In the genomic region with DNA sequence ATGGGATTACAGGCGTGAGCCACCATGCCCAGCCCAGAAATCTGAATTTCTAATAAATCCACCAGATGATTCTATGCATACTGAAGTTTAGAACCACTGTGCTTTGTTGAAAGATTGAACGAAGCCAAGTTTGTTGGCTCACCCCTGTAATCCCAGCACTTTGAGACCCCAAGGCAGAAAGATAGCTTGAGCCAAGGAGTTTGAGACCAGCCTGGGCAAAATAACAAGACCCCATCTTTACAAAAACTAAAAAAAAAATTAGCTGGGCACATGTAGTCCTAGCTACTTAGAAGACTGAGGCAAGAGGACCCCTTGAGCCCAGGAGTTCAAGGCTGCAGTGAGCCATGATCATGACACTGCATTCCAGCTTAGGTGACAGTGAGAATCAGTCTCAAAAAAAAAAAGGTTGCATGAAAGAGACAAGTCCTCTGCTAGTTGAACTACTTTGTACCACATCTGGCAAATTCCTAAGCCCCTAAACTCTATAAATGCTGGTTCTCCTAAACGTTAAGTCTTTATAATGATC, we compare ENCODE assay signal across 17 cellular contexts. TPM values are rescaled to one million over a fixed set of nuclear protein-coding genes. Genes with fewer than 3 reads are reported as not detected.
A peak's percentile ranks its signal among the peaks of the same experiment; 100 is the strongest.
DNase-seq lines count a peak whose midpoint lies in the region; ATAC-seq and TF ChIP-seq lines count a peak whose summit lies in the region.
"Had no signal": no experiment of that assay in that cellular context is flagged by ENCODE, and none has a peak within 500 bp of the region (broad histone marks: within the 10 kb centered on the region; RNA-seq: fewer than 3 reads in every experiment).

No MANE protein-coding gene starts in this region.

- TF ChIP-seq CTCF in activated B cell treated with CpG ODN at 0.5 μM for 24 hours (IDR thresholded peaks at IDR 0.05) = no peak
- TF ChIP-seq CTCF in nephron (IDR thresholded peaks at IDR 0.05; ENCODE audit: unreplicated experiment in 3 of 3) = no peak

- no peak for DNase-seq in activated T-cell treated with anti-CD3 and anti-CD28 coated beads, Interleukin-2, amount 50 U/mL, for 4 hours
- DNase-seq in activated T-cell treated with anti-CD3 and anti-CD28 coated beads for 4 hours = no peak
- no peak for DNase-seq in CD4-positive, CD25-positive, alpha-beta regulatory T cell
- no peak for DNase-seq in activated B cell treated with CpG ODN at 0.5 μM for 24 hours
- DNase-seq in ureter (ENCODE audit: low spot score) = no peak
- no peak for DNase-seq in activated effector memory CD4-positive, alpha-beta T cell treated with Interleukin-2 at 50 U/mL for 16 hours
- DNase-seq: 8988T; AML-193; Caco-2; CD4-positive, alpha-beta memory T cell; DND-41; GDM1; IMR-90 had no signal

- H3K36me3 Mint-ChIP-seq in activated T-cell treated with anti-CD3 and anti-CD28 coated beads, Interleukin-2, amount 50 U/mL, for 4 hours (ENCODE audit: insufficient read depth) = no peaks in the 10 kb centered on the region
- peaks cover 7% of the 10 kb centered on the region for H3K36me3 Mint-ChIP-seq in CD4-positive, CD25-positive, alpha-beta regulatory T cell
- H3K36me3 Mint-ChIP-seq in activated B cell treated with CpG ODN at 0.5 μM for 24 hours (ENCODE audit: low read depth) (peaks cover 7% of the 10 kb centered on the region), nephron (ENCODE audit: low read depth) (no peaks in the 10 kb centered on the region)

- H3K4me3 Mint-ChIP-seq in activated T-cell treated with anti-CD3 and anti-CD28 coated beads, Interleukin-2, amount 50 U/mL, for 4 hours = peak overlapping the region; percentile 93
- H3K4me3 Mint-ChIP-seq in CD4-positive, CD25-positive, alpha-beta regulatory T cell = peak overlapping the region; percentile 16 to 99 (median 37)
- H3K4me3 Mint-ChIP-seq in activated B cell treated with CpG ODN at 0.5 μM for 24 hours (peak overlapping the region; percentile 11), nephron (peak overlapping the region; percentile 27 to 97 (median 61))

- POLR2A ChIA-PET in activated B cell treated with CpG ODN at 0.5 μM for 24 hours (lab: Charles Lee) = interaction anchor here (0.6 to 1.1 kb wide), 2 partner anchors 210 to 292 kb away, joined by 3 to 5 read pairs; no protein-coding TSS in a partner anchor

- H3K27me3 Mint-ChIP-seq in activated T-cell treated with anti-CD3 and anti-CD28 coated beads, Interleukin-2, amount 50 U/mL, for 4 hours (ENCODE audit: low read depth) = no peaks in the 10 kb centered on the region
- peaks cover 30% of the 10 kb centered on the region for H3K27me3 Mint-ChIP-seq in CD4-positive, CD25-positive, alpha-beta regulatory T cell
- H3K27me3 Mint-ChIP-seq in activated B cell treated with CpG ODN at 0.5 μM for 24 hours (peaks cover 2% of the 10 kb centered on the region), nephron (ENCODE audit: low read depth) (peaks cover 6% of the 10 kb centered on the region)
- H3K27me3 Mint-ChIP-seq: CD4-positive, alpha-beta memory T cell had no signal

- H3K4me1 ChIP-seq in CD4-positive, CD25-positive, alpha-beta regulatory T cell (ENCODE audit: control insufficient read depth, insufficient read depth, low read length, poor library complexity, severe bottlenecking) = peaks cover 16% of the 10 kb centered on the region

- H3K27ac ChIP-seq in CD4-positive, CD25-positive, alpha-beta regulatory T cell (ENCODE audit: insufficient read depth, low read length, poor library complexity, severe bottlenecking) = no peak overlapping the region
- H3K27ac ChIP-seq: BLaER1 treated with 17β-estradiol and CSF1 and Interleukin-3, amounts not matched to agents 10 nM and 100 nM had no signal

- intact Hi-C loops in activated B cell treated with CpG ODN at 0.5 μM for 24 hours (cut with micrococcal nuclease) = no loop called here

- peaks cover 28% of the 10 kb centered on the region for H3K4me1 Mint-ChIP-seq in activated T-cell treated with anti-CD3 and anti-CD28 coated beads, Interleukin-2, amount 50 U/mL, for 4 hours (ENCODE audit: low read depth)
- H3K4me1 Mint-ChIP-seq in CD4-positive, CD25-positive, alpha-beta regulatory T cell = peaks cover 8 to 34% (median 24%) of the 10 kb centered on the region in 4 donors
- H3K4me1 Mint-ChIP-seq in activated B cell treated with CpG ODN at 0.5 μM for 24 hours (peaks cover 28% of the 10 kb centered on the region), nephron (peaks cover 17% of the 10 kb centered on the region)

- H3K4me3 ChIP-seq in CD4-positive, CD25-positive, alpha-beta regulatory T cell (ENCODE audit: low read depth, low read length) = no peak overlapping the region
- H3K4me3 ChIP-seq: BLaER1 treated with 17β-estradiol and CSF1 and Interleukin-3, amounts not matched to agents 10 nM and 100 nM had no signal

- no peaks in the 10 kb centered on the region for H3K9me3 Mint-ChIP-seq in activated T-cell treated with anti-CD3 and anti-CD28 coated beads, Interleukin-2, amount 50 U/mL, for 4 hours
- peaks cover 0 to 3% (median 0%) of the 10 kb centered on the region in 7 donors for H3K9me3 Mint-ChIP-seq in CD4-positive, CD25-positive, alpha-beta regulatory T cell
- H3K9me3 Mint-ChIP-seq in activated B cell treated with CpG ODN at 0.5 μM for 24 hours = no peaks in the 10 kb centered on the region
- no peaks in the 10 kb centered on the region for H3K9me3 Mint-ChIP-seq in nephron
- H3K9me3 Mint-ChIP-seq: CD4-positive, alpha-beta memory T cell had no signal

- CTCF ChIA-PET in activated B cell treated with CpG ODN at 0.5 μM for 24 hours (lab: Charles Lee) = no interaction called here

- no peaks in the 10 kb centered on the region for H3K9me3 ChIP-seq in CD4-positive, CD25-positive, alpha-beta regulatory T cell (ENCODE audit: control insufficient read depth in 2 of 2, low read length in 2 of 2)
- H3K9me3 ChIP-seq: BLaER1 treated with 17β-estradiol and CSF1 and Interleukin-3, amounts not matched to agents 10 nM and 100 nM; Caco-2 had no signal

- ATAC-seq in activated T-cell treated with anti-CD3 and anti-CD28 coated beads, Interleukin-2, amount 50 U/mL, for 4 hours = no peak
- ATAC-seq in CD4-positive, CD25-positive, alpha-beta regulatory T cell (ENCODE audit: low read depth in 2 of 2) = no peak
- ATAC-seq in activated B cell treated with CpG ODN at 0.5 μM for 24 hours (ENCODE audit: low read depth) (no peak), HG03439 (IDR thresholded peaks at IDR 0.05; ENCODE audit: unreplicated experiment) (no peak)
- ATAC-seq: HCT116 had no signal

- peaks cover 14% of the 10 kb centered on the region for H3K27me3 ChIP-seq in CD4-positive, CD25-positive, alpha-beta regulatory T cell (ENCODE audit: control insufficient read depth, insufficient read depth, low read length)
- H3K27me3 ChIP-seq: BLaER1 treated with 17β-estradiol and CSF1 and Interleukin-3, amounts not matched to agents 10 nM and 100 nM had no signal

- H3K27ac Mint-ChIP-seq in CD4-positive, CD25-positive, alpha-beta regulatory T cell = no peak overlapping the region
- H3K27ac Mint-ChIP-seq in activated B cell treated with CpG ODN at 0.5 μM for 24 hours (no peak overlapping the region), nephron (no peak overlapping the region)

- H3K36me3 ChIP-seq in CD4-positive, CD25-positive, alpha-beta regulatory T cell (ENCODE audit: control insufficient read depth, insufficient read depth, low read length) = no peaks in the 10 kb centered on the region

RNA-seq across cellular contexts. Expression of gene ABHD4, which starts 1.7 kb away (rescaled TPM):
- 1 to 10 TPM; 1.9 to 3.9 (median 2.1) TPM for total RNA-seq in activated T-cell treated with anti-CD3 and anti-CD28 coated beads, Interleukin-2, amount 50 U/mL, for 4 hours
- total RNA-seq in CD4-positive, CD25-positive, alpha-beta regulatory T cell = 10.1 TPM
- 10 to 100 TPM; 10.2 to 13.4 (median 11.1) TPM for polyA plus RNA-seq in CD4-positive, CD25-positive, alpha-beta regulatory T cell
- total RNA-seq in activated B cell treated with CpG ODN at 0.5 μM for 24 hours = 12.1 and 13.0 TPM in 2 replicates
- 33.7 TPM for total RNA-seq in ureter

RNA-seq across cellular contexts. Expression of gene DAD1, which starts 7.4 kb away (rescaled TPM):
- total RNA-seq in activated T-cell treated with anti-CD3 and anti-CD28 coated beads, Interleukin-2, amount 50 U/mL, for 4 hours = 100 to 1,000 TPM; 287 to 323 (median 300) TPM
- 81.8 TPM for total RNA-seq in CD4-positive, CD25-positive, alpha-beta regulatory T cell
- 100 to 1,000 TPM; 630 to 720 (median 697) TPM for polyA plus RNA-seq in CD4-positive, CD25-positive, alpha-beta regulatory T cell
- total RNA-seq in activated B cell treated with CpG ODN at 0.5 μM for 24 hours (123 and 139 TPM in 2 replicates), ureter (172 TPM)

RNA-seq across cellular contexts. Expression of gene OR6J1, which starts 47.7 kb away (rescaled TPM):
- total RNA-seq in activated T-cell treated with anti-CD3 and anti-CD28 coated beads, Interleukin-2, amount 50 U/mL, for 4 hours = not detected
- not detected for total RNA-seq in CD4-positive, CD25-positive, alpha-beta regulatory T cell
- polyA plus RNA-seq in CD4-positive, CD25-positive, alpha-beta regulatory T cell = not detected
- not detected in 2 replicates for total RNA-seq in activated B cell treated with CpG ODN at 0.5 μM for 24 hours
- total RNA-seq in ureter = not detected
- total RNA-seq: CD4-positive, alpha-beta memory T cell; IMR-90 had no signal
- polyA plus RNA-seq: CD4-positive, alpha-beta memory T cell; IMR-90 had no signal

Comparison
In these comparisons a context has a peak if more than half of its experiments do, and no peak if none do; other contexts are left out.
1. H3K4me3 Mint-ChIP-seq: peak in every context shown above with its lines; median percentile 93 in activated T-cell treated with anti-CD3 and anti-CD28 coated beads, Interleukin-2, amount 50 U/mL, for 4 hours; 61 in nephron; 37 in CD4-positive, CD25-positive, alpha-beta regulatory T cell; 11 in activated B cell treated with CpG ODN at 0.5 μM for 24 hours.